ENCODE assay signal across 8 cellular contexts in the genomic region with DNA sequence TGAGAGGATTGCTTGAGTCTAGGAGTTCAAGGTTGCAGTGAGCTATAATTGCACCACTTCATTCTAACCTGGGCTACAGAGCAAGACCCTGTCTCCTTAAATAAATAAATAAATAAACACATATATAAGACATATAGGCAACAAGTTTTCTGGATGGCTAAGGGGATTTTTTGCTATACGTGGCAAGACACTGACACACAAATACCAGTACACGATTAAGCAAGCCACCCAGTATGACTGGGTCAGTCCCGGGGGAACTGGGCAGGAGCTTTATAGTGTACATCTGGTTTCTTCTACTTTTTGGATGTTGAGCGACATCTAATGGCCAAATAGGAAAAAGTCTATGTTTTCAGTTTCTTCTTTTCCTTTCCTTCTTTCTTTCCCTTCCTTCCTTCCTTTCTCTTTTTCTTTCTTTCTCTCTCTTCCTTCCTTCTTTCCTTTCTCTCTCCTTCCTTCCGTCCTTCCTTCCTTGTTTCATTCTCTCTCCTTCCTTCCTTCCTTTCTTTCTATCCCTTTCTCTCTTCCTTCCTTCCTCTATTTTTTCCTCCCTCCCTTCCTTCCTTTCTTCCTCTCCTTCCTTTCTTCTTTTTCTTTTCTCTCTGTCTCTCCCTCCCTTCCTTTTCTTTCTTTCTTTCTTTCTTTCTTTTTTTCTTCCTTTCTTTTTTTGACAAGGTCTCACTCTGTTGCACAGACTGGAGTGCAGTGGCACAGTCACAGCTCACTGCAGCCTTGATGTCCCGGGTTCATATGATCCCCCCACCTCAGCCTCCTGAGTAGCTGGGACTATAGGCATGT. TPM values are rescaled to one million over a fixed set of nuclear protein-coding genes. Genes with fewer than 3 reads are reported as not detected.
DNase-seq lines count a peak whose midpoint lies in the region; ATAC-seq and TF ChIP-seq lines count a peak whose summit lies in the region.

No MANE protein-coding gene starts in this region.

- H3K4me1 Mint-ChIP-seq in WTC11, result peaks cover 5% of the 10 kb centered on the region
- H3K4me1 Mint-ChIP-seq in mesothelial cell of epicardium, result no peaks in the 10 kb centered on the region

- H3K4me3 ChIP-seq in endocrine pancreas (ENCODE audit: control insufficient read depth, insufficient read depth, low read length), result no peak overlapping the region
- no peak overlapping the region for H3K4me3 ChIP-seq in tibial artery

- H3K9me3 ChIP-seq in endocrine pancreas (ENCODE audit: control insufficient read depth, low read length) (no peaks in the 10 kb centered on the region), tibial artery (no peaks in the 10 kb centered on the region)

- H3K36me3 Mint-ChIP-seq in WTC11 (no peaks in the 10 kb centered on the region), mesothelial cell of epicardium (no peaks in the 10 kb centered on the region)

- peak overlapping the region; percentile 10 for H3K9ac ChIP-seq in endocrine pancreas (ENCODE audit: control insufficient read depth, insufficient read depth, low read length)

- DNase-seq in COR-L47 (lab: John Stamatoyannopoulos, UW) (peak; percentile 53), NCI-H2107 (lab: John Stamatoyannopoulos, UW) (peak; percentile 38), WTC11 (ENCODE audit: low spot score) (peak; percentile 30), mesothelial cell of epicardium (ENCODE audit: low spot score in 2 of 2, unreplicated experiment in 2 of 2) (no peak), tibial artery (peak; percentile 87 to 90)

- CTCF ChIA-PET in WTC11 (lab: Charles Lee), result interaction anchor here (0.7 to 2.8 kb wide), 33 partner anchors 10 to 1129 kb away, joined by 3 to 37 read pairs (median 5); partner anchors contain the start of genes DENND4C and RRAGA

- H3K27me3 Mint-ChIP-seq in WTC11 (ENCODE audit: low read depth) (no peaks in the 10 kb centered on the region), mesothelial cell of epicardium (ENCODE audit: low read depth) (no peaks in the 10 kb centered on the region)

- H3K4me3 Mint-ChIP-seq in WTC11, result no peak overlapping the region
- H3K4me3 Mint-ChIP-seq in mesothelial cell of epicardium, result no peak overlapping the region

- H3K9me3 Mint-ChIP-seq in WTC11 (no peaks in the 10 kb centered on the region), mesothelial cell of epicardium (no peaks in the 10 kb centered on the region)

- peak; percentile 96 for ATAC-seq in GM19043 (IDR thresholded peaks at IDR 0.05; ENCODE audit: low read depth, unreplicated experiment)
- ATAC-seq in HG03095 (IDR thresholded peaks at IDR 0.05; ENCODE audit: unreplicated experiment), result peak; percentile 98
- peak; percentile 95 for ATAC-seq in WTC11

- H3K27me3 ChIP-seq in endocrine pancreas (ENCODE audit: control insufficient read depth, insufficient read depth, low read length) (no peaks in the 10 kb centered on the region), tibial artery (no peaks in the 10 kb centered on the region)

- H3K4me1 ChIP-seq in endocrine pancreas (ENCODE audit: control insufficient read depth, insufficient read depth, low read length) (no peaks in the 10 kb centered on the region), tibial artery (peaks cover 0 to 6% (median 0%) of the 10 kb centered on the region in 4 donors)

- H3K36me3 ChIP-seq in endocrine pancreas (ENCODE audit: control insufficient read depth, insufficient read depth, low read length), result no peaks in the 10 kb centered on the region
- H3K36me3 ChIP-seq in tibial artery, result no peaks in the 10 kb centered on the region

- H3K27ac Mint-ChIP-seq in WTC11 (no peak overlapping the region), mesothelial cell of epicardium (no peak overlapping the region)

- POLR2A ChIA-PET in WTC11 (lab: Charles Lee), result interaction anchor here (0.7 to 1.1 kb wide), 2 partner anchors 125 to 401 kb away, joined by 3 to 6 read pairs; partner anchors contain the start of gene RRAGA

- TF ChIP-seq CTCF in WTC11 (IDR thresholded peaks at IDR 0.05), result peak; percentile 30; the same call in 1 of the 2 replicates
- TF ChIP-seq CTCF in mesothelial cell of epicardium (IDR thresholded peaks at IDR 0.05; ENCODE audit: unreplicated experiment), result peak; percentile 31
- TF ChIP-seq CTCF in tibial artery (IDR thresholded peaks at IDR 0.05), result peak; percentile 51

- no peak overlapping the region for H3K27ac ChIP-seq in tibial artery

- intact Hi-C loops in tibial artery (cut with DNase I; ENCODE audit: low total_unique reads), result loop anchor here (5.0 kb wide), 1 partner anchor 47 kb away; the partner anchor contains the start of gene PLIN2

TF ChIP-seq in WTC11, 78 proteins besides CTCF, POLR2A, EP300 and RAD21:
- TF ChIP-seq PRDM15 (CRISPR knock-in tag; IDR thresholded peaks at IDR 0.05) (no peak), GABPB1 (CRISPR knock-in tag; IDR thresholded peaks at IDR 0.05) (0 out of 2 replicates have a peak, but pooled peaks have one; percentile 23)
- TF ChIP-seq, protein P1, sequence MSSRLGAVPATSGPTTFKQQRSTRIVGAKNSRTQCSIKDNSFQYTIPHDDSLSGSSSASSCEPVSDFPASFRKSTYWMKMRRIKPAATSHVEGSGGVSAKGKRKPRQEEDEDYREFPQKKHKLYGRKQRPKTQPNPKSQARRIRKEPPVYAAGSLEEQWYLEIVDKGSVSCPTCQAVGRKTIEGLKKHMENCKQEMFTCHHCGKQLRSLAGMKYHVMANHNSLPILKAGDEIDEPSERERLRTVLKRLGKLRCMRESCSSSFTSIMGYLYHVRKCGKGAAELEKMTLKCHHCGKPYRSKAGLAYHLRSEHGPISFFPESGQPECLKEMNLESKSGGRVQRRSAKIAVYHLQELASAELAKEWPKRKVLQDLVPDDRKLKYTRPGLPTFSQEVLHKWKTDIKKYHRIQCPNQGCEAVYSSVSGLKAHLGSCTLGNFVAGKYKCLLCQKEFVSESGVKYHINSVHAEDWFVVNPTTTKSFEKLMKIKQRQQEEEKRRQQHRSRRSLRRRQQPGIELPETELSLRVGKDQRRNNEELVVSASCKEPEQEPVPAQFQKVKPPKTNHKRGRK (CRISPR knock-in tag; IDR thresholded peaks at IDR 0.05; ENCODE audit: borderline replicate concordance), result peak; percentile 99

RNA-seq across cellular contexts. Expression of gene PLIN2, which starts 47.0 kb away (rescaled TPM):
- total RNA-seq in WTC11 (2021) (19.9 to 24.9 TPM (median 23.0 TPM) in 3 replicates), mesothelial cell of epicardium (95.1 to 99.4 TPM (median 96.9 TPM) in 3 replicates)

RNA-seq across cellular contexts. Expression of gene DENND4C, which starts 56.2 kb away (rescaled TPM):
- total RNA-seq in WTC11 (2021), result 21.0 to 22.6 TPM (median 21.7 TPM) in 3 replicates
- total RNA-seq in mesothelial cell of epicardium, result 72.7 to 75.2 TPM (median 73.9 TPM) in 3 replicates

Comparison
In these comparisons a context has a peak if more than half of its experiments do, and no peak if none do; other contexts are left out.
1. DNase-seq: peak in COR-L47 (single experiment), NCI-H2107 (single experiment), WTC11 (single experiment) and tibial artery (2 of 2); none in mesothelial cell of epicardium (0 of 2).
2. Peak in every context shown above with its lines, with median percentiles within 50 percentile points of each other: ATAC-seq and CTCF ChIP-seq.